ENCODE assay signal across 20 cellular contexts in genomic region chr2:186531257-186531775, GRCh38.
"Had no signal": no experiment of that assay in that cellular context is flagged by ENCODE, and none has a peak within 500 bp of the region (broad histone marks: within the 10 kb centered on the region; RNA-seq: fewer than 3 reads in every experiment).

No MANE protein-coding gene starts in this region.

- H3K27me3 ChIP-seq: dorsolateral prefrontal cortex, esophagus squamous epithelium, hepatocyte, testis, tibial nerve had no signal

- DNase-seq: cortex of kidney; dorsolateral prefrontal cortex; effector memory CD4-positive, alpha-beta T cell; esophagus squamous epithelium; foreskin melanocyte; head of caudate nucleus; kidney; left cardiac atrium; mesendoderm; mucosa of descending colon; naive thymus-derived CD8-positive, alpha-beta T cell; posterior cingulate gyrus; stimulated activated CD4-positive, alpha-beta T cell treated with anti-CD3 and anti-CD28 coated beads, Interleukin-2, amount 100 ng/mL, for 24 hours; stimulated activated CD4-positive, alpha-beta T cell treated with anti-CD3 and anti-CD28 coated beads, Interleukin-4, amount 100 ng/mL, for 4 hours; stimulated activated naive B cell treated with anti-CD40 and anti-IgM and Interleukin-4, amounts not matched to agents 10 μg/mL and 1 μg/mL and 100 μg/mL, for 72 hours; stimulated activated naive CD8-positive, alpha-beta T cell treated with anti-CD3 and anti-CD28 coated beads, Interleukin-15, amount 100 ng/mL, for 72 hours; testis had no signal

- H3K4me3 ChIP-seq: dorsolateral prefrontal cortex, esophagus squamous epithelium, hepatocyte, mucosa of descending colon, testis, tibial nerve had no signal

- H3K36me3 ChIP-seq: esophagus squamous epithelium, tibial nerve had no signal

- H3K9me3 ChIP-seq: esophagus squamous epithelium, mucosa of descending colon, testis, tibial nerve had no signal

- H3K27ac ChIP-seq: dorsolateral prefrontal cortex, esophagus squamous epithelium, hepatocyte, testis had no signal

- H3K4me2 ChIP-seq: hepatocyte had no signal

- H3K4me1 ChIP-seq: esophagus squamous epithelium, testis had no signal

- H2AFZ ChIP-seq: hepatocyte had no signal

- ATAC-seq: left cardiac atrium; mucosa of descending colon; naive thymus-derived CD8-positive, alpha-beta T cell; sciatic nerve; stimulated activated naive B cell treated with anti-CD40 and anti-IgM and Interleukin-4, amounts not matched to agents 10 μg/mL and 1 μg/mL and 100 μg/mL, for 72 hours; stimulated activated naive CD8-positive, alpha-beta T cell treated with anti-CD3 and anti-CD28 coated beads, Interleukin-15, amount 100 ng/mL, for 72 hours had no signal

- H3K79me2 ChIP-seq: hepatocyte had no signal
